In the genomic region with DNA sequence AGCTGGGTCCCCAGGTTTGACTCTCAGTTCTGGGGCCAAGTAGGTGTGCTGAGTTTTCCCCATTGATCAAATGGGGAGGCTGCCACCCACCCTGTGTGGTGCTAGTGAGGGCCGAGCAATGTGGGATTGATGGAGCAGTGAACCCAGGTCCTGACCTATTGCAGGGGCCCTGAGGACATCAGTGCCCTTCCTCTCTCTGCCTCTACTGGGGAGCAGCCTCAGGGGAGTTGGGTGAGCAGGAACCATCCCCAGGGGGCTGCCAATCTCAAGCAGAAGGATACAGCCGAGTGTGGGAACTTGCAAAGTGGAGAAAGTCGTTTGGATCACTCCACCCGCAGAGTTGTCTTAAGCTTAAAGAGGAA, we compare ENCODE assay signal across 23 cellular contexts. TPM values are rescaled to one million over a fixed set of nuclear protein-coding genes. Genes with fewer than 3 reads are reported as not detected.
DNase-seq lines count a peak whose midpoint lies in the region; ATAC-seq, FAIRE-seq and TF ChIP-seq lines count a peak whose summit lies in the region.
"Had no signal": no experiment of that assay in that cellular context is flagged by ENCODE, and none has a peak within 500 bp of the region (broad histone marks: within the 10 kb centered on the region; RNA-seq: fewer than 3 reads in every experiment).

No MANE protein-coding gene starts in this region.

- H3K4me3 ChIP-seq in breast epithelium (no peak overlapping the region), mammary epithelial cell (replicated peaks in 1 of 3; ENCODE audit: insufficient read depth in 1 of 3, low read depth in 2 of 3, low read length in 3 of 3) (no peak overlapping the region), esophagus squamous epithelium (no peak overlapping the region), upper lobe of right lung (no peak overlapping the region), kidney (ENCODE audit: low read length in 2 of 2) (no peak overlapping the region)
- H3K4me3 ChIP-seq: GM12878, lower lobe of right lung had no signal

- H3K27ac ChIP-seq in breast epithelium (peak overlapping the region; percentile 40 to 80), mammary epithelial cell (ENCODE audit: insufficient read depth, low read depth, low read length) (no peak overlapping the region), esophagus squamous epithelium (peak overlapping the region; percentile 1 to 75 (median 66)), upper lobe of right lung (no peak overlapping the region), kidney (ENCODE audit: low read depth in 2 of 2, low read length in 2 of 2) (no peak overlapping the region)
- H3K27ac ChIP-seq: lower lobe of right lung had no signal

- no peaks in the 10 kb centered on the region for H3K36me3 ChIP-seq in breast epithelium
- H3K36me3 ChIP-seq in mammary epithelial cell (ENCODE audit: insufficient read depth, low read length), result no peaks in the 10 kb centered on the region
- no peaks in the 10 kb centered on the region for H3K36me3 ChIP-seq in esophagus squamous epithelium
- no peaks in the 10 kb centered on the region for H3K36me3 ChIP-seq in upper lobe of right lung
- no peaks in the 10 kb centered on the region for H3K36me3 ChIP-seq in kidney (ENCODE audit: control insufficient read depth in 1 of 2, insufficient read depth in 2 of 2, low read length in 2 of 2)
- H3K36me3 ChIP-seq: lower lobe of right lung had no signal

- CTCF ChIA-PET in mammary epithelial cell (lab: Charles Lee; ENCODE audit: low non-redundant PET), result no interaction called here

- peaks cover 7% of the 10 kb centered on the region for H3K9me3 Mint-ChIP-seq in osteocyte (ENCODE audit: unreplicated experiment)

- DNase-seq in breast epithelium (ENCODE audit: low spot score in 2 of 2) (no peak), mammary epithelial cell (no peak), esophagus squamous epithelium (lab: John Stamatoyannopoulos, UW) (no peak), osteocyte (ENCODE audit: extremely low spot score, unreplicated experiment) (no peak), upper lobe of right lung (no peak), kidney (no peak), NK-92 (lab: John Stamatoyannopoulos, UW; ENCODE audit: unreplicated experiment) (no peak), NCI-H82 treated with DMSO at 0.1 percent for 48 hours (lab: John Stamatoyannopoulos, UW; ENCODE audit: unreplicated experiment) (no peak)
- DNase-seq: 8988T; activated B cell treated with CpG ODN at 0.5 μM for 24 hours; C1 segment of cervical spinal cord; GOT3; lower lobe of right lung; natural killer cell; NCI-H2029; NCI-H446; stimulated activated CD4-positive, alpha-beta T cell treated with anti-CD3 and anti-CD28 coated beads, Interleukin-2, amount 100 ng/mL, for 24 hours had no signal

- in situ Hi-C loops in mammary epithelial cell (cut with MboI; ENCODE audit: low sequenced_read_pairs in 2 of 2), result no loop called here

- ATAC-seq in upper lobe of right lung, result peak; percentile 12
- ATAC-seq: GM12878, natural killer cell had no signal

- H4K20me1 ChIP-seq in mammary epithelial cell (ENCODE audit: insufficient read depth, low read length), result no peaks in the 10 kb centered on the region

- dilution Hi-C loops in mammary epithelial cell (cut with HindIII; ENCODE audit: low sequenced_read_pairs), result loop anchor here (5.0 kb wide), 1 partner anchor 99 kb away; no protein-coding TSS in a partner anchor

- H3K4me1 ChIP-seq in breast epithelium (peaks cover 0 to 4% of the 10 kb centered on the region in 2 donors), mammary epithelial cell (ENCODE audit: insufficient read depth, low read length) (peaks cover 7% of the 10 kb centered on the region), esophagus squamous epithelium (peaks cover 0 to 40% (median 3%) of the 10 kb centered on the region in 3 donors), upper lobe of right lung (peaks cover 12% of the 10 kb centered on the region), kidney (ENCODE audit: control insufficient read depth in 1 of 2, insufficient read depth in 1 of 2, low read depth in 1 of 2, low read length in 2 of 2) (no peaks in the 10 kb centered on the region)

- H3K9ac ChIP-seq in mammary epithelial cell (ENCODE audit: insufficient read depth, low read length), result no peak overlapping the region
- no peak overlapping the region for H3K9ac ChIP-seq in kidney (ENCODE audit: low read length in 2 of 2)

- BruUV-seq in mammary epithelial cell (replicated peaks; lab: Mats Ljungman, UMichigan), result no TSS peak

- no peak for TF ChIP-seq CTCF in breast epithelium (IDR thresholded peaks at IDR 0.05)
- TF ChIP-seq CTCF in mammary epithelial cell (conservative IDR thresholded peaks at IDR 0.05 in 1 of 2, IDR thresholded peaks at IDR 0.05 in 1 of 2; ENCODE audit: extremely low read depth in 1 of 2, insufficient read depth in 1 of 2, low read depth in 1 of 2, low read length in 2 of 2), result no peak
- TF ChIP-seq CTCF in esophagus squamous epithelium (IDR thresholded peaks at IDR 0.05), result no peak
- TF ChIP-seq CTCF in osteocyte (IDR thresholded peaks at IDR 0.05), result no peak
- TF ChIP-seq CTCF in upper lobe of right lung (IDR thresholded peaks at IDR 0.05), result no peak
- no peak for TF ChIP-seq CTCF in kidney (IDR thresholded peaks at IDR 0.05; ENCODE audit: borderline replicate concordance, extremely low read depth, insufficient read depth)

- intact Hi-C loops in breast epithelium (cut with DNase I; ENCODE audit: low total_unique reads), result no loop called here
- intact Hi-C loops in mammary epithelial cell (cut with micrococcal nuclease), result no loop called here
- intact Hi-C loops in esophagus squamous epithelium (cut with DNase I), result no loop called here
- intact Hi-C loops in upper lobe of right lung (cut with DNase I), result no loop called here
- intact Hi-C loops in kidney (cut with DNase I), result no loop called here

- peaks cover 55% of the 10 kb centered on the region for H3K4me1 Mint-ChIP-seq in osteocyte (ENCODE audit: unreplicated experiment)
- H3K4me1 Mint-ChIP-seq: activated B cell treated with CpG ODN at 0.5 μM for 24 hours, IgD-negative memory B cell, natural killer cell had no signal

- H3K36me3 Mint-ChIP-seq in osteocyte (ENCODE audit: unreplicated experiment), result no peaks in the 10 kb centered on the region

- H3K27me3 ChIP-seq in breast epithelium (no peaks in the 10 kb centered on the region), mammary epithelial cell (ENCODE audit: insufficient read depth, low read length) (peaks cover 3% of the 10 kb centered on the region), esophagus squamous epithelium (peaks cover 0 to 24% (median 0%) of the 10 kb centered on the region in 4 donors), upper lobe of right lung (no peaks in the 10 kb centered on the region)

- peaks cover 10% of the 10 kb centered on the region for H3K27me3 Mint-ChIP-seq in osteocyte (ENCODE audit: unreplicated experiment)

- H3K27ac Mint-ChIP-seq in osteocyte (ENCODE audit: unreplicated experiment), result peak overlapping the region; percentile 89
- H3K27ac Mint-ChIP-seq: activated B cell treated with CpG ODN at 0.5 μM for 24 hours, IgD-negative memory B cell, natural killer cell had no signal

- H2AFZ ChIP-seq in mammary epithelial cell (ENCODE audit: low read depth, low read length), result no peak overlapping the region

- TF ChIP-seq POLR2A in breast epithelium (IDR thresholded peaks at IDR 0.05) (no peak), esophagus squamous epithelium (IDR thresholded peaks at IDR 0.05) (no peak)

- WGBS in mammary epithelial cell (ENCODE audit: low coverage, missing lambda C conversion rate), result 68% methylated on average over 4 of the region's 4 CpGs
- 35 to 40% methylated on average over 2 to 3 of the region's 4 CpGs for WGBS in esophagus squamous epithelium, 2 donors

- H3K4me2 ChIP-seq in mammary epithelial cell (ENCODE audit: insufficient read depth, low read depth, low read length), result no peak overlapping the region

- no peak for FAIRE-seq in kidney (lab: Jason Lieb, UNC)
- FAIRE-seq: endometrium, G401.6, GM12878 had no signal

- no peak overlapping the region for H3K4me3 Mint-ChIP-seq in osteocyte (ENCODE audit: unreplicated experiment)
- H3K4me3 Mint-ChIP-seq: activated B cell treated with CpG ODN at 0.5 μM for 24 hours, IgD-negative memory B cell, natural killer cell had no signal

- no peaks in the 10 kb centered on the region for H3K79me2 ChIP-seq in mammary epithelial cell (ENCODE audit: insufficient read depth, low read length)

- H3K9me3 ChIP-seq in breast epithelium (peaks cover 0 to 9% of the 10 kb centered on the region in 2 donors), mammary epithelial cell (replicated peaks; ENCODE audit: insufficient read depth, low read length) (peaks cover 2% of the 10 kb centered on the region), esophagus squamous epithelium (peaks cover 0 to 10% (median 0%) of the 10 kb centered on the region in 3 donors), upper lobe of right lung (no peaks in the 10 kb centered on the region), kidney (ENCODE audit: control insufficient read depth in 1 of 2, low read length in 2 of 2) (peaks cover 0 to 4% of the 10 kb centered on the region in 2 donors)

RNA-seq across cellular contexts. Expression of a gene that starts 45.4 kb away (rescaled TPM):
- total RNA-seq in breast epithelium, result 100 to 1,000 TPM in 1 of 3 donors, 10 to 100 TPM in 2; 11.7 to 144 (median 96.6) TPM
- total RNA-seq in mammary epithelial cell, result under 1 TPM in 1 of 2 donors, not detected in 1; 0.33 TPM
- not detected for polyA plus RNA-seq in mammary epithelial cell
- polyA minus RNA-seq in mammary epithelial cell, result not detected
- 1,000 to 10,000 TPM in 1 of 4 donors, 100 to 1,000 TPM in 3; 121 to 1,349 (median 217) TPM for total RNA-seq in esophagus squamous epithelium
- total RNA-seq in osteocyte, result 1.9 and 2.0 TPM in 2 replicates
- total RNA-seq in upper lobe of right lung, result 106 TPM
- 175 TPM for total RNA-seq in kidney
- polyA plus RNA-seq in kidney (ENCODE audit: insufficient read depth, low read depth, low replicate concordance), result 40.2 TPM
- total RNA-seq: glomerular endothelial cell; T-helper 1 cell treated with Interleukin-12 subunit alpha and Interleukin-12 subunit beta and Interleukin-4 antibody, amounts not matched to agents 30 ng/mL and 1 ng/mL, for 36 hours had no signal

Comparison
In these comparisons a context has a peak if more than half of its experiments do, and no peak if none do; other contexts are left out.
1. H3K27ac ChIP-seq: peak in breast epithelium (2 of 2) and esophagus squamous epithelium (4 of 4); none in mammary epithelial cell (single experiment), upper lobe of right lung (single experiment) and kidney (0 of 2).